In the genomic region with DNA sequence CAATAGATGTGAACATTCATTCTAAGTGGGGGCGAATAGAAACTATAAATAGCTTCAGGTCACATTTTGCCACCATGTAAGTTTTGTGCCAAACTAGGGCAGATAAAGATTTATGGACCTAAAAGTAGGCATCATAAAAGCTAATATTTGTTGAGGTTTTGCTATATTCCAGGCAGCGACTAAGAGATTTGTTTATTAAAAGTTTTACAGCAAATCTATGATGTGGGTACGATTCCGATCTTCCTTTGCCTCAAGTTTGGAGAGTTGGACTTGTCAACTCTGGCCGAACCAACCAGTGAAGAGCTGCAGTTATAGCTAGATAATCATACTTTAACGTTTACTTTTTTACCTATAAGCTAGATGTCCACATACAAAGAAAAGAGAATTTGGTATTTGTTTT, we compare ENCODE assay signal across 8 cellular contexts. TPM values are rescaled to one million over a fixed set of nuclear protein-coding genes. Genes with fewer than 3 reads are reported as not detected.
DNase-seq lines count a peak whose midpoint lies in the region; ATAC-seq and TF ChIP-seq lines count a peak whose summit lies in the region.

No MANE protein-coding gene starts in this region.

- H3K9me3 Mint-ChIP-seq in dendritic cell treated with granulocyte-macrophage colony-stimulating factor and Interleukin-4, amounts not matched to agents 40 ng/mL and 50 ng/mL, for 4 days: no peaks in the 10 kb centered on the region
- no peaks in the 10 kb centered on the region for H3K9me3 Mint-ChIP-seq in nephron

- H3K4me1 ChIP-seq in BE2C (peaks cover 7% of the 10 kb centered on the region), Loucy (ENCODE audit: insufficient read depth, low read length, poor library complexity, severe bottlenecking) (peaks cover 34% of the 10 kb centered on the region)

- H3K4me3 ChIP-seq in BE2C (ENCODE audit: low read depth, low read length): peak overlapping the region; percentile 93
- peak overlapping the region; percentile 95 for H3K4me3 ChIP-seq in Loucy (ENCODE audit: low read length, poor library complexity, severe bottlenecking)

- no peak for TF ChIP-seq CTCF in BE2C (IDR thresholded peaks at IDR 0.05; ENCODE audit: low read depth, low read length)
- no peak for TF ChIP-seq CTCF in Loucy (conservative IDR thresholded peaks at IDR 0.05; ENCODE audit: low read length)
- TF ChIP-seq CTCF in nephron (IDR thresholded peaks at IDR 0.05; ENCODE audit: unreplicated experiment in 3 of 3): no peak

- peak overlapping the region; percentile 97 for H3K9ac ChIP-seq in Loucy (ENCODE audit: low read depth, low read length, poor library complexity, severe bottlenecking)

- H3K27ac Mint-ChIP-seq in dendritic cell treated with granulocyte-macrophage colony-stimulating factor and Interleukin-4, amounts not matched to agents 40 ng/mL and 50 ng/mL, for 4 days: no peak overlapping the region
- H3K27ac Mint-ChIP-seq in nephron: peak overlapping the region; percentile 99 to 100 (median 100)

- H3K4me2 ChIP-seq in Loucy (ENCODE audit: low read depth, low read length, poor library complexity, severe bottlenecking): peak overlapping the region; percentile 92

- no peaks in the 10 kb centered on the region for H3K9me2 ChIP-seq in Loucy (replicated peaks; ENCODE audit: low read depth, low read length)

- H3K4me3 Mint-ChIP-seq in dendritic cell treated with granulocyte-macrophage colony-stimulating factor and Interleukin-4, amounts not matched to agents 40 ng/mL and 50 ng/mL, for 4 days: peak overlapping the region; percentile 86
- H3K4me3 Mint-ChIP-seq in nephron: peak overlapping the region; percentile 86 to 93 (median 93)

- peaks cover 29% of the 10 kb centered on the region for H3K36me3 Mint-ChIP-seq in dendritic cell treated with granulocyte-macrophage colony-stimulating factor and Interleukin-4, amounts not matched to agents 40 ng/mL and 50 ng/mL, for 4 days (ENCODE audit: low read depth)
- H3K36me3 Mint-ChIP-seq in nephron (ENCODE audit: low read depth): peaks cover 50% of the 10 kb centered on the region

- peaks cover 29% of the 10 kb centered on the region for H3K4me1 Mint-ChIP-seq in dendritic cell treated with granulocyte-macrophage colony-stimulating factor and Interleukin-4, amounts not matched to agents 40 ng/mL and 50 ng/mL, for 4 days (ENCODE audit: low read depth)
- H3K4me1 Mint-ChIP-seq in nephron: peaks cover 29% of the 10 kb centered on the region

- H2AFZ ChIP-seq in Loucy (ENCODE audit: low read length): no peak overlapping the region

- H3F3A ChIP-seq in Loucy (ENCODE audit: low read depth): peaks cover 4% of the 10 kb centered on the region; the same call in 1 of the 2 replicates

- H3K9me3 ChIP-seq in BE2C (no peaks in the 10 kb centered on the region), Loucy (ENCODE audit: insufficient read depth, low read depth, low read length) (no peaks in the 10 kb centered on the region)

- H3K27me3 Mint-ChIP-seq in dendritic cell treated with granulocyte-macrophage colony-stimulating factor and Interleukin-4, amounts not matched to agents 40 ng/mL and 50 ng/mL, for 4 days: no peaks in the 10 kb centered on the region
- no peaks in the 10 kb centered on the region for H3K27me3 Mint-ChIP-seq in nephron (ENCODE audit: low read depth)

- no peak for DNase-seq in BE2C
- no peak for DNase-seq in stimulated activated naive CD4-positive, alpha-beta T cell treated with Interleukin-2 at 50 U/mL for 16 hours (lab: John Stamatoyannopoulos, UW)
- no peak for DNase-seq in COLO829 (ENCODE audit: low spot score)

- intact Hi-C loops in dendritic cell treated with granulocyte-macrophage colony-stimulating factor and Interleukin-4, amounts not matched to agents 40 ng/mL and 50 ng/mL, for 4 days (cut with micrococcal nuclease): loop anchor here (10.0 kb wide), 1 partner anchor 222 kb away; a partner anchor contains a TSS

- H3K27me3 ChIP-seq in BE2C (no peaks in the 10 kb centered on the region), Loucy (ENCODE audit: insufficient read depth, low read length, poor library complexity, severe bottlenecking) (peaks cover 9% of the 10 kb centered on the region)

- peaks cover 64% of the 10 kb centered on the region for H3K79me2 ChIP-seq in Loucy (ENCODE audit: insufficient read depth, low read length)

- ATAC-seq in GM21447 (IDR thresholded peaks at IDR 0.05; ENCODE audit: unreplicated experiment) (no peak), HG03097 (IDR thresholded peaks at IDR 0.05; ENCODE audit: low FRiP score, unreplicated experiment) (no peak)

- H4K20me1 ChIP-seq in Loucy (ENCODE audit: insufficient read depth, low read length, poor library complexity, severe bottlenecking): peaks cover 58% of the 10 kb centered on the region

- H3K36me3 ChIP-seq in BE2C (peaks cover 33% of the 10 kb centered on the region), Loucy (ENCODE audit: insufficient read depth, low read length) (no peaks in the 10 kb centered on the region)

RNA-seq across cellular contexts. Expression of a gene that starts 1.6 kb away (rescaled TPM):
- 146 TPM for polyA plus RNA-seq in BE2C (2012; ENCODE audit: insufficient read depth, insufficient read length, low read depth)

RNA-seq across cellular contexts. Expression of a gene that starts 26.0 kb away (rescaled TPM):
- 22.7 TPM for polyA plus RNA-seq in BE2C (2012; ENCODE audit: insufficient read depth, insufficient read length, low read depth)

RNA-seq across cellular contexts. Expression of a gene that starts 26.1 kb away (rescaled TPM):
- 1.9 TPM for polyA plus RNA-seq in BE2C (2012; ENCODE audit: insufficient read depth, insufficient read length, low read depth)
